ENCODE assay signal across 33 cellular contexts in the genomic region with DNA sequence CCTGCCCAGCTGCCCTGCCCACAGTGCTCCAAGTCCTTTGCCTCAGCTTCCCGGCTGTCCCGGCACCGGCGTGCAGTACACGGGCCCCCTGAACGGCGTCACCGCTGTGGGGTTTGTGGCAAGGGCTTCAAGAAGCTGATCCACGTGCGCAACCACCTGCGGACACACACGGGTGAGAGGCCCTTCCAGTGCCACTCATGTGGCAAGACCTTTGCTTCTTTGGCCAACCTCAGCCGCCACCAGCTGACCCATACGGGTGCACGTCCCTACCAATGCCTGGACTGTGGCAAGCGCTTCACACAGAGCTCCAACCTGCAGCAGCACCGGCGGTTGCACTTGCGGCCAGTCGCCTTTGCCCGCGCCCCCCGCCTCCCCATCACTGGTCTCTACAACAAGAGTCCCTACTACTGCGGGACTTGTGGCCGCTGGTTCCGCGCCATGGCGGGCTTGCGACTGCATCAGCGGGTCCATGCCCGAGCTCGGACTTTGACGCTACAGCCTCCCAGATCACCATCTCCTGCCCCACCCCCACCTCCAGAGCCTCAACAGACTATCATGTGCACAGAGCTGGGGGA.
"Had no signal": no experiment of that assay in that cellular context is flagged by ENCODE, and none has a peak within 500 bp of the region (broad histone marks: within the 10 kb centered on the region; RNA-seq: fewer than 3 reads in every experiment).

No MANE protein-coding gene starts in this region.

- H3K27ac Mint-ChIP-seq: activated CD4-positive, alpha-beta memory T cell treated with anti-CD3 and anti-CD28 coated beads for 36 hours; activated CD4-positive, alpha-beta T cell treated with anti-CD3 and anti-CD28 coated beads for 36 hours; activated CD4-positive, alpha-beta T cell treated with anti-CD3 and anti-CD28 coated beads, Interleukin-2, amount 10 ng/mL, durations not matched to agents 24 days and 14 days; activated CD8-positive, alpha-beta memory T cell treated with anti-CD3 and anti-CD28 coated beads, Interleukin-2, amount 10 ng/mL, durations not matched to agents 7 days and 5 days; activated CD8-positive, alpha-beta T cell treated with anti-CD3 and anti-CD28 coated beads, Interleukin-2, amount 10 ng/mL, durations not matched to agents 7 days and 5 days; activated naive CD4-positive, alpha-beta T cell treated with anti-CD3 and anti-CD28 coated beads for 36 hours; activated naive CD4-positive, alpha-beta T cell treated with anti-CD3 and anti-CD28 coated beads, Interleukin-2, amount 50 U/mL, for 24 hours; activated naive CD8-positive, alpha-beta T cell treated with anti-CD3 and anti-CD28 coated beads for 36 hours; activated naive CD8-positive, alpha-beta T cell treated with anti-CD3 and anti-CD28 coated beads, Interleukin-2, amount 50 U/mL, for 24 hours; activated T-helper 1 cell treated with anti-CD3 and anti-CD28 coated beads, Interleukin-12 subunit alpha, Interleukin-12 subunit beta, Interleukin-2, Interleukin-4 antibody, amounts not matched to agents 30 ng/mL and 10 ng/mL and 1 ng/mL, durations not matched to agents 14 hours and 24 hours and 36 hours; activated T-helper 2 cell treated with anti-CD3 and anti-CD28 coated beads, Interferon-gamma antibody, Interleukin-2, Interleukin-4, amounts not matched to agents 10 μg/mL and 5 μg/mL and 100 μg/mL, durations not matched to agents 14 hours and 24 hours and 36 hours had no signal

- H3K4me3 ChIP-seq: adrenal gland, body of pancreas, esophagus muscularis mucosa, gastrocnemius medialis had no signal

- DNase-seq: activated CD4-positive, alpha-beta memory T cell treated with anti-CD3 and anti-CD28 coated beads for 36 hours; activated CD4-positive, alpha-beta T cell treated with anti-CD3 and anti-CD28 coated beads for 36 hours; activated CD4-positive, alpha-beta T cell treated with anti-CD3 and anti-CD28 coated beads, Interleukin-2, amount 10 ng/mL, durations not matched to agents 24 days and 14 days; activated CD4-positive, CD25-positive, alpha-beta regulatory T cell; activated CD4-positive, CD25-positive, alpha-beta regulatory T cell treated with anti-CD3 and anti-CD28 coated beads, Interleukin-2, amount 50 U/mL, for 72 hours; activated CD8-positive, alpha-beta memory T cell treated with anti-CD3 and anti-CD28 coated beads, Interleukin-2, amount 10 ng/mL, durations not matched to agents 7 days and 5 days; activated CD8-positive, alpha-beta memory T cell treated with anti-CD3 and anti-CD28 coated beads, Interleukin-2, amount 50 U/mL, for 4 hours; activated CD8-positive, alpha-beta T cell treated with anti-CD3 and anti-CD28 coated beads, Interleukin-2, amount 10 ng/mL, durations not matched to agents 7 days and 5 days; activated effector memory CD4-positive, alpha-beta T cell treated with anti-CD3 and anti-CD28 coated beads, Interleukin-2, amount 50 U/mL, for 16 hours; activated naive CD4-positive, alpha-beta T cell treated with anti-CD3 and anti-CD28 coated beads for 36 hours; activated naive CD8-positive, alpha-beta T cell treated with anti-CD3 and anti-CD28 coated beads for 36 hours; activated naive CD8-positive, alpha-beta T cell treated with anti-CD3 and anti-CD28 coated beads, Interleukin-2, amount 50 U/mL, for 24 hours; activated T-cell treated with anti-CD3 and anti-CD28 coated beads, Interleukin-2, amount 50 U/mL, for 1 hour; activated T-cell treated with anti-CD3 and anti-CD28 coated beads, Interleukin-2, amount 50 U/mL, for 48 hours; adrenal gland; amygdala; aorta; body of pancreas; caudate nucleus; cortex of kidney; dermis blood vessel endothelial cell; effector CD4-positive, alpha-beta T cell; effector memory CD8-positive, alpha-beta T cell; erythroblast; foreskin keratinocyte; gastrocnemius medialis; glutamatergic neuron; T-helper 2 cell had no signal

- H3K4me1 ChIP-seq: foreskin keratinocyte had no signal

- H3K27me3 Mint-ChIP-seq: activated CD4-positive, alpha-beta memory T cell treated with anti-CD3 and anti-CD28 coated beads for 36 hours; activated CD4-positive, alpha-beta T cell treated with anti-CD3 and anti-CD28 coated beads for 36 hours; activated CD4-positive, alpha-beta T cell treated with anti-CD3 and anti-CD28 coated beads, Interleukin-2, amount 10 ng/mL, durations not matched to agents 24 days and 14 days; activated CD8-positive, alpha-beta memory T cell treated with anti-CD3 and anti-CD28 coated beads, Interleukin-2, amount 10 ng/mL, durations not matched to agents 7 days and 5 days; activated naive CD4-positive, alpha-beta T cell treated with anti-CD3 and anti-CD28 coated beads, Interleukin-2, amount 50 U/mL, for 24 hours; activated naive CD8-positive, alpha-beta T cell treated with anti-CD3 and anti-CD28 coated beads for 36 hours; activated naive CD8-positive, alpha-beta T cell treated with anti-CD3 and anti-CD28 coated beads, Interleukin-2, amount 50 U/mL, for 24 hours; effector memory CD8-positive, alpha-beta T cell had no signal

- H3K9me3 ChIP-seq: adrenal gland, body of pancreas, esophagus muscularis mucosa, gastrocnemius medialis had no signal

- H3K9me3 Mint-ChIP-seq: activated CD4-positive, alpha-beta memory T cell treated with anti-CD3 and anti-CD28 coated beads for 36 hours; activated CD4-positive, alpha-beta T cell treated with anti-CD3 and anti-CD28 coated beads, Interleukin-2, amount 10 ng/mL, durations not matched to agents 24 days and 14 days; activated naive CD4-positive, alpha-beta T cell treated with anti-CD3 and anti-CD28 coated beads for 36 hours; activated naive CD4-positive, alpha-beta T cell treated with anti-CD3 and anti-CD28 coated beads, Interleukin-2, amount 50 U/mL, for 24 hours; activated naive CD8-positive, alpha-beta T cell treated with anti-CD3 and anti-CD28 coated beads for 36 hours; activated naive CD8-positive, alpha-beta T cell treated with anti-CD3 and anti-CD28 coated beads, Interleukin-2, amount 50 U/mL, for 24 hours; activated T-helper 1 cell treated with anti-CD3 and anti-CD28 coated beads, Interleukin-12 subunit alpha, Interleukin-12 subunit beta, Interleukin-2, Interleukin-4 antibody, amounts not matched to agents 30 ng/mL and 10 ng/mL and 1 ng/mL, durations not matched to agents 14 hours and 24 hours and 36 hours; activated T-helper 2 cell treated with anti-CD3 and anti-CD28 coated beads, Interferon-gamma antibody, Interleukin-2, Interleukin-4, amounts not matched to agents 10 μg/mL and 5 μg/mL and 100 μg/mL, durations not matched to agents 14 hours and 24 hours and 36 hours; effector memory CD8-positive, alpha-beta T cell had no signal

- H3K4me3 Mint-ChIP-seq: activated CD4-positive, alpha-beta memory T cell treated with anti-CD3 and anti-CD28 coated beads for 36 hours; activated CD4-positive, alpha-beta T cell treated with anti-CD3 and anti-CD28 coated beads for 36 hours; activated CD4-positive, alpha-beta T cell treated with anti-CD3 and anti-CD28 coated beads, Interleukin-2, amount 10 ng/mL, durations not matched to agents 24 days and 14 days; activated CD8-positive, alpha-beta memory T cell treated with anti-CD3 and anti-CD28 coated beads, Interleukin-2, amount 10 ng/mL, durations not matched to agents 7 days and 5 days; activated CD8-positive, alpha-beta T cell treated with anti-CD3 and anti-CD28 coated beads, Interleukin-2, amount 10 ng/mL, durations not matched to agents 7 days and 5 days; activated naive CD4-positive, alpha-beta T cell treated with anti-CD3 and anti-CD28 coated beads for 36 hours; activated naive CD4-positive, alpha-beta T cell treated with anti-CD3 and anti-CD28 coated beads, Interleukin-2, amount 50 U/mL, for 24 hours; activated naive CD8-positive, alpha-beta T cell treated with anti-CD3 and anti-CD28 coated beads for 36 hours; activated naive CD8-positive, alpha-beta T cell treated with anti-CD3 and anti-CD28 coated beads, Interleukin-2, amount 50 U/mL, for 24 hours; activated T-helper 1 cell treated with anti-CD3 and anti-CD28 coated beads, Interleukin-12 subunit alpha, Interleukin-12 subunit beta, Interleukin-2, Interleukin-4 antibody, amounts not matched to agents 30 ng/mL and 10 ng/mL and 1 ng/mL, durations not matched to agents 14 hours and 24 hours and 36 hours; effector memory CD8-positive, alpha-beta T cell had no signal

- H3K27me3 ChIP-seq: adrenal gland, body of pancreas, esophagus muscularis mucosa, foreskin keratinocyte, gastrocnemius medialis had no signal

- FAIRE-seq: colon had no signal

- H3K27ac ChIP-seq: adrenal gland, body of pancreas, esophagus muscularis mucosa, foreskin keratinocyte, gastrocnemius medialis had no signal

- ATAC-seq: activated CD4-positive, alpha-beta T cell treated with anti-CD3 and anti-CD28 coated beads for 36 hours; activated CD8-positive, alpha-beta memory T cell treated with anti-CD3 and anti-CD28 coated beads, Interleukin-2, amount 10 ng/mL, durations not matched to agents 7 days and 5 days; activated CD8-positive, alpha-beta T cell treated with anti-CD3 and anti-CD28 coated beads, Interleukin-2, amount 10 ng/mL, durations not matched to agents 7 days and 5 days; activated naive CD8-positive, alpha-beta T cell treated with anti-CD3 and anti-CD28 coated beads, Interleukin-2, amount 50 U/mL, for 24 hours; body of pancreas; effector memory CD8-positive, alpha-beta T cell; foreskin keratinocyte; gastrocnemius medialis had no signal
